ENCODE assay signal across 8 cellular contexts in genomic region chr1:89525169-89525855, GRCh38. TPM values are rescaled to one million over a fixed set of nuclear protein-coding genes. Genes with fewer than 3 reads are reported as not detected.
DNase-seq lines count a peak whose midpoint lies in the region; ATAC-seq and TF ChIP-seq lines count a peak whose summit lies in the region.

No MANE protein-coding gene starts in this region.

- peak in 1 of 4 donors; percentile 0 for TF ChIP-seq EP300 in upper lobe of left lung (IDR thresholded peaks at IDR 0.05)

- peak overlapping the region; percentile 70 for H3K27ac Mint-ChIP-seq in nephron progenitor cell

- no peaks in the 10 kb centered on the region for H3K27me3 ChIP-seq in esophagus squamous epithelium
- no peaks in the 10 kb centered on the region for H3K27me3 ChIP-seq in upper lobe of left lung

- H3K27ac ChIP-seq in esophagus squamous epithelium = peak overlapping the region; percentile 90 to 98 (median 94)
- peak overlapping the region; percentile 90 to 96 (median 92) for H3K27ac ChIP-seq in upper lobe of left lung

- H3K4me1 ChIP-seq in esophagus squamous epithelium (peaks cover 4 to 40% (median 19%) of the 10 kb centered on the region in 3 donors), upper lobe of left lung (peaks cover 19 to 25% (median 22%) of the 10 kb centered on the region in 4 donors)

- peak overlapping the region; percentile 75 to 100 (median 96) for H3K4me3 ChIP-seq in esophagus squamous epithelium
- H3K4me3 ChIP-seq in upper lobe of left lung = peak overlapping the region; percentile 58 to 99 (median 90)

- TF ChIP-seq CTCF in esophagus squamous epithelium (IDR thresholded peaks at IDR 0.05) (no peak), nephron progenitor cell (IDR thresholded peaks at IDR 0.05) (no peak), upper lobe of left lung (IDR thresholded peaks at IDR 0.05) (no peak)

- no peaks in the 10 kb centered on the region for H3K9me3 ChIP-seq in esophagus squamous epithelium
- no peaks in the 10 kb centered on the region for H3K9me3 ChIP-seq in upper lobe of left lung

- DNase-seq in SIG-M5 treated with dmso at 0.1 percent for 504 hours (lab: John Stamatoyannopoulos, UW; ENCODE audit: unreplicated experiment) (peak; percentile 52), SIG-M5 (lab: John Stamatoyannopoulos, UW) (no peak), NCI-H510A treated with DMSO at 0.1 percent for 48 hours (lab: John Stamatoyannopoulos, UW) (peak; percentile 97), activated T-cell treated with anti-CD3 and anti-CD28 coated beads for 48 hours (ENCODE audit: low read depth) (peak; percentile 33), esophagus squamous epithelium (lab: John Stamatoyannopoulos, UW) (no peak), nephron progenitor cell (peak; percentile 42), upper lobe of left lung (peak in 1 of 2 donors; percentile 68)

- ATAC-seq in HG03039 (IDR thresholded peaks at IDR 0.05; ENCODE audit: unreplicated experiment) (peak; percentile 20), upper lobe of left lung (ENCODE audit: low FRiP score in 2 of 2) (peak; percentile 47 to 76)

- H3K36me3 ChIP-seq in esophagus squamous epithelium (no peaks in the 10 kb centered on the region), upper lobe of left lung (no peaks in the 10 kb centered on the region)

- H3K4me1 Mint-ChIP-seq in nephron progenitor cell = peaks cover 24% of the 10 kb centered on the region

- H3K36me3 Mint-ChIP-seq in nephron progenitor cell (ENCODE audit: low read depth) = peaks cover 7% of the 10 kb centered on the region

- 2% methylated on average over 20 of the region's 35 CpGs for WGBS in esophagus squamous epithelium, 2 donors
- 2 to 5% methylated on average over 10 to 35 of the region's 35 CpGs for WGBS in upper lobe of left lung, 2 donors

- H3K27me3 Mint-ChIP-seq in nephron progenitor cell (ENCODE audit: low read depth, poor library complexity) = no peaks in the 10 kb centered on the region

- TF ChIP-seq POLR2A in esophagus squamous epithelium (IDR thresholded peaks at IDR 0.05) (no peak), upper lobe of left lung (IDR thresholded peaks at IDR 0.05) (no peak)

- H3K4me3 Mint-ChIP-seq in nephron progenitor cell = peak overlapping the region; percentile 90

- H3K9me3 Mint-ChIP-seq in nephron progenitor cell = peaks cover 13% of the 10 kb centered on the region

- intact Hi-C loops in esophagus squamous epithelium (cut with DNase I) = loop anchor here (10.0 kb wide), 1 partner anchor 69 kb away; no protein-coding TSS in a partner anchor

RNA-seq across cellular contexts. Expression of gene LRRC8B, which starts 0.7 kb away (rescaled TPM):
- 10 to 100 TPM in 1 of 4 donors, 1 to 10 TPM in 3; 8.7 to 19.5 (median 9.2) TPM for total RNA-seq in esophagus squamous epithelium
- 10 to 100 TPM in 4 of 6 donors, 1 to 10 TPM in 2; 7.1 to 20.2 (median 14.8) TPM for total RNA-seq in upper lobe of left lung

Comparison
In these comparisons a context has a peak if more than half of its experiments do, and no peak if none do; other contexts are left out.
1. DNase-seq: peak in SIG-M5 treated with dmso at 0.1 percent for 504 hours (single experiment), NCI-H510A treated with DMSO at 0.1 percent for 48 hours (single experiment), activated T-cell treated with anti-CD3 and anti-CD28 coated beads for 48 hours (single experiment) and nephron progenitor cell (single experiment); none in SIG-M5 (single experiment) and esophagus squamous epithelium (single experiment).